8 cellular contexts compared by ENCODE assay signal in genomic region chrX:119784747-119785446, GRCh38. TPM values are rescaled to one million over a fixed set of nuclear protein-coding genes. Genes with fewer than 3 reads are reported as not detected.
DNase-seq lines count a peak whose midpoint lies in the region; ATAC-seq and TF ChIP-seq lines count a peak whose summit lies in the region.

No MANE protein-coding gene starts in this region.

- TF ChIP-seq CTCF in fibroblast of the aortic adventitia (IDR thresholded peaks at IDR 0.05; ENCODE audit: insufficient read depth, low read length) = peak; percentile 65

- ATAC-seq in GM18499 (IDR thresholded peaks at IDR 0.05; ENCODE audit: insufficient read depth, unreplicated experiment) (peak; percentile 37), GM21576 (IDR thresholded peaks at IDR 0.05; ENCODE audit: unreplicated experiment) (no peak)
- peak; percentile 43 for ATAC-seq in activated CD8-positive, alpha-beta memory T cell treated with anti-CD3 and anti-CD28 coated beads, Interleukin-2, amount 10 ng/mL, durations not matched to agents 7 days and 5 days
- ATAC-seq in stimulated activated naive B cell treated with anti-CD40 and anti-IgM and Interleukin-4, amounts not matched to agents 10 μg/mL and 1 μg/mL and 100 μg/mL, for 72 hours (replicated peaks) = peak; percentile 54 to 58

- no peak overlapping the region for H3K4me3 Mint-ChIP-seq in activated CD8-positive, alpha-beta memory T cell treated with anti-CD3 and anti-CD28 coated beads, Interleukin-2, amount 10 ng/mL, durations not matched to agents 7 days and 5 days
- H3K4me3 Mint-ChIP-seq in stimulated activated naive B cell treated with anti-CD40 and anti-IgM and Interleukin-4, amounts not matched to agents 10 μg/mL and 1 μg/mL and 100 μg/mL, for 72 hours = peak overlapping the region in 1 of 2 donors; percentile 12

- DNase-seq in AG08396 (ENCODE audit: low spot score) = peak; percentile 29
- DNase-seq in NCI-H460 (ENCODE audit: extremely low read depth, low read depth) = peak; percentile 36
- DNase-seq in activated CD8-positive, alpha-beta memory T cell treated with anti-CD3 and anti-CD28 coated beads, Interleukin-2, amount 10 ng/mL, durations not matched to agents 7 days and 5 days = peak; percentile 68
- DNase-seq in fibroblast of the aortic adventitia (ENCODE audit: low read depth) = peak; percentile 22
- peak; percentile 15 for DNase-seq in stimulated activated naive B cell treated with anti-CD40 and anti-IgM and Interleukin-4, amounts not matched to agents 10 μg/mL and 1 μg/mL and 100 μg/mL, for 72 hours
- no peak for DNase-seq in putamen (ENCODE audit: low spot score)

- CTCF ChIA-PET in activated CD8-positive, alpha-beta memory T cell treated with anti-CD3 and anti-CD28 coated beads, Interleukin-2, amount 10 ng/mL, durations not matched to agents 7 days and 5 days (lab: Charles Lee) = interaction anchor here (0.6 to 5.5 kb wide), 7 partner anchors 9 to 96 kb away, joined by 3 to 31 read pairs (median 3); partner anchors contain the start of gene SOWAHD

- H3K27ac Mint-ChIP-seq in activated CD8-positive, alpha-beta memory T cell treated with anti-CD3 and anti-CD28 coated beads, Interleukin-2, amount 10 ng/mL, durations not matched to agents 7 days and 5 days = peak overlapping the region; percentile 70
- peak overlapping the region; percentile 59 for H3K27ac Mint-ChIP-seq in stimulated activated naive B cell treated with anti-CD40 and anti-IgM and Interleukin-4, amounts not matched to agents 10 μg/mL and 1 μg/mL and 100 μg/mL, for 72 hours

- no peaks in the 10 kb centered on the region for H3K9me3 Mint-ChIP-seq in activated CD8-positive, alpha-beta memory T cell treated with anti-CD3 and anti-CD28 coated beads, Interleukin-2, amount 10 ng/mL, durations not matched to agents 7 days and 5 days (ENCODE audit: low read depth)
- H3K9me3 Mint-ChIP-seq in stimulated activated naive B cell treated with anti-CD40 and anti-IgM and Interleukin-4, amounts not matched to agents 10 μg/mL and 1 μg/mL and 100 μg/mL, for 72 hours = no peaks in the 10 kb centered on the region

- H3K27me3 Mint-ChIP-seq in activated CD8-positive, alpha-beta memory T cell treated with anti-CD3 and anti-CD28 coated beads, Interleukin-2, amount 10 ng/mL, durations not matched to agents 7 days and 5 days = no peaks in the 10 kb centered on the region
- peaks cover 0 to 7% of the 10 kb centered on the region in 2 donors for H3K27me3 Mint-ChIP-seq in stimulated activated naive B cell treated with anti-CD40 and anti-IgM and Interleukin-4, amounts not matched to agents 10 μg/mL and 1 μg/mL and 100 μg/mL, for 72 hours

- H3K36me3 Mint-ChIP-seq in activated CD8-positive, alpha-beta memory T cell treated with anti-CD3 and anti-CD28 coated beads, Interleukin-2, amount 10 ng/mL, durations not matched to agents 7 days and 5 days = peaks cover 38% of the 10 kb centered on the region
- peaks cover 19 to 35% of the 10 kb centered on the region in 2 donors for H3K36me3 Mint-ChIP-seq in stimulated activated naive B cell treated with anti-CD40 and anti-IgM and Interleukin-4, amounts not matched to agents 10 μg/mL and 1 μg/mL and 100 μg/mL, for 72 hours

- H3K4me1 Mint-ChIP-seq in activated CD8-positive, alpha-beta memory T cell treated with anti-CD3 and anti-CD28 coated beads, Interleukin-2, amount 10 ng/mL, durations not matched to agents 7 days and 5 days = peaks cover 51% of the 10 kb centered on the region
- H3K4me1 Mint-ChIP-seq in stimulated activated naive B cell treated with anti-CD40 and anti-IgM and Interleukin-4, amounts not matched to agents 10 μg/mL and 1 μg/mL and 100 μg/mL, for 72 hours = peaks cover 12 to 43% of the 10 kb centered on the region in 2 donors

- no peak overlapping the region for H3K4me3 ChIP-seq in fibroblast of the aortic adventitia (ENCODE audit: low read depth, low read length)

RNA-seq across cellular contexts. Expression of gene RPL39, which starts 6.5 kb away (rescaled TPM):
- total RNA-seq in NCI-H460 (2014; rRNA removed; shearing (Covaris generic)) = 6,322 and 6,424 TPM in 2 replicates
- polyA plus RNA-seq in NCI-H460 (2014; cell fraction: nucleus; rRNA removed) = 2,642 and 4,415 TPM in 2 replicates
- total RNA-seq in activated CD8-positive, alpha-beta memory T cell treated with anti-CD3 and anti-CD28 coated beads, Interleukin-2, amount 10 ng/mL, durations not matched to agents 7 days and 5 days = 1,000 to 10,000 TPM; 1,797 to 1,809 TPM
- 485 and 2,998 TPM in 2 replicates for total RNA-seq in fibroblast of the aortic adventitia (ENCODE audit: low replicate concordance)

RNA-seq across cellular contexts. Expression of gene SOWAHD, which starts 26.5 kb away (rescaled TPM):
- total RNA-seq in NCI-H460 (2014; rRNA removed; shearing (Covaris generic)) = not detected in 2 replicates
- polyA plus RNA-seq in NCI-H460 (2014; cell fraction: nucleus; rRNA removed) = 0.79 TPM in 1 of 2 replicates, not detected in the other
- total RNA-seq in activated CD8-positive, alpha-beta memory T cell treated with anti-CD3 and anti-CD28 coated beads, Interleukin-2, amount 10 ng/mL, durations not matched to agents 7 days and 5 days = 1 to 10 TPM; 2.1 to 4.7 TPM
- total RNA-seq in fibroblast of the aortic adventitia (ENCODE audit: low replicate concordance) = not detected in 2 replicates
